8 cellular contexts compared by ENCODE assay signal in genomic region chr15:90868261-90868689, GRCh38. TPM values are rescaled to one million over a fixed set of nuclear protein-coding genes. Genes with fewer than 3 reads are reported as not detected.
DNase-seq lines count a peak whose midpoint lies in the region; ATAC-seq, FAIRE-seq and TF ChIP-seq lines count a peak whose summit lies in the region.

Gene FURIN, plus strand, starts transcription at chr15:90868588. Its CDS starts 7,153 bp downstream, at chr15:90875741.

- no peaks in the 10 kb centered on the region for H3K36me3 ChIP-seq in gastrocnemius medialis

- H3K9me3 ChIP-seq in T-helper 17 cell (ENCODE audit: control insufficient read depth, low read length, poor library complexity, severe bottlenecking) (no peaks in the 10 kb centered on the region), gastrocnemius medialis (no peaks in the 10 kb centered on the region)

- H3K4me1 Mint-ChIP-seq in T-helper 17 cell = peaks cover 44% of the 10 kb centered on the region

- no peak for FAIRE-seq in GM19239 (lab: Jason Lieb, UNC)

- intact Hi-C loops in Right ventricle myocardium inferior (cut with DNase I) = no loop called here
- intact Hi-C loops in gastrocnemius medialis (cut with DNase I; ENCODE audit: low total_unique reads) = no loop called here

- TF ChIP-seq POLR2A in gastrocnemius medialis (IDR thresholded peaks at IDR 0.05) = no peak

- H3K27ac Mint-ChIP-seq in T-helper 17 cell = peak within 1 kb of the TSS; percentile 95

- in situ Hi-C loops in gastrocnemius medialis (cut with MboI; ENCODE audit: low sequenced_read_pairs in 4 of 4) = no loop called here

- peaks cover 2% of the 10 kb centered on the region for H3K36me3 Mint-ChIP-seq in T-helper 17 cell (ENCODE audit: low read depth)

- H3K4me3 ChIP-seq in gastrocnemius medialis = no peak within 1 kb of the TSS

- ATAC-seq in T-helper 17 cell = no peak
- no peak for ATAC-seq in Right ventricle myocardium inferior
- no peak for ATAC-seq in gastrocnemius medialis
- no peak for ATAC-seq in HG03460 (IDR thresholded peaks at IDR 0.05; ENCODE audit: unreplicated experiment)
- no peak for ATAC-seq in GM18873 (IDR thresholded peaks at IDR 0.05; ENCODE audit: low FRiP score, unreplicated experiment)
- ATAC-seq in GM21367 (IDR thresholded peaks at IDR 0.05; ENCODE audit: unreplicated experiment) = no peak

- H3K27me3 Mint-ChIP-seq in T-helper 17 cell = no peaks in the 10 kb centered on the region

- H3K27me3 ChIP-seq in gastrocnemius medialis = no peaks in the 10 kb centered on the region

- H3K27ac ChIP-seq in gastrocnemius medialis = peak within 1 kb of the TSS; percentile 93 to 98 (median 96)

- DNase-seq in HT-29 (ENCODE audit: low spot score) (peak; percentile 75), T-helper 17 cell (no peak), Right ventricle myocardium inferior (ENCODE audit: missing footprints) (no peak), gastrocnemius medialis (no peak), GM19239 (ENCODE audit: insufficient read length, low spot score) (no peak)

- peaks cover 17 to 28% of the 10 kb centered on the region in 2 donors for H3K4me1 ChIP-seq in gastrocnemius medialis

- peak within 1 kb of the TSS; percentile 92 for H3K4me3 Mint-ChIP-seq in T-helper 17 cell

- TF ChIP-seq CTCF in gastrocnemius medialis (IDR thresholded peaks at IDR 0.05 in 4 of 5, conservative IDR thresholded peaks at IDR 0.05 in 1 of 5) = no peak

RNA-seq across cellular contexts. Expression of gene FURIN, which starts in this region (rescaled TPM):
- total RNA-seq in HT-29 (2014; rRNA removed; shearing (Covaris generic)) = 54.5 and 63.4 TPM in 2 replicates
- total RNA-seq in T-helper 17 cell = 100 to 1,000 TPM; 133 to 260 TPM
- total RNA-seq in Right ventricle myocardium inferior = 51.2 TPM
- 100 to 1,000 TPM in 3 of 4 donors, 10 to 100 TPM in 1; 76.7 to 159 (median 118) TPM for total RNA-seq in gastrocnemius medialis
